Comparison of ENCODE assay signal across 8 cellular contexts in the genomic region with DNA sequence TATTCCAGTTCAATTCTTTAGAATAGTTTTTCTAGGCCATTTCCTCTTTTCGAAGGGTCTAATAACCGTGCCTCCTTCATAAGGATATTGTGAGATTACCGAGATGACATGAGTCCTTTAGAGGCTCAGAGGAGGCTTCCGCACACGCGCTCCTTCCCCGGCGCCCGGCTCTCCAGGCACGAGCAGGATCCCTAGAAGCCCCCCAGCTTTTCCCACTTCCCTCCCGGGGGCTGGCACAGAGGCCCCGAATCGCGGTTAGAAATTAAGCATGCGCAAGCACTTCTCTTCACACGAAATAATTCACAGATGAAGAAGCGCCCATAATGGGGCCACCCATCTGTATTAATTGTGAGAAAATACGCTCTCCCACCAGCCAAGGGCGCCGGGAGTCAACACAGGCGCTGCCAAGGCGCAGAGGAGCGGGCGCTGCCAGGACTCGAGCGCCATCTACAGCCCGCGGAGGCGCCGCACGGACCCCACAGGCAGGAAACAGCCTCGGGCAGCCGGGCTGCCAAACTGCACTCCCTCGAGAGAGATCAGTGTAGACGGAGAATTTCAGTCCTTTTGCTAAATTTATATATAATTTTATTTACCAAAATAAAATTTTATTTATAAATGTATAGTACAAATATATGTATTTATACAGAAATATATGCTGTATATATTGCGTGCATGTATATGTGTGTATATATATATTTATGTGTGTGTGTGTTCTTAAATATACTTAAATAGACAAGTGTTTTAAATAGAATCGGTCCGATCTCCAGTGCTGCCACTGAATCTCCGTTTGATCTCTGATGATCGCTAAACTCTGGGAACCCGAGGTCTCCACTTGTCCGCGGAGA.
DNase-seq lines count a peak whose midpoint lies in the region; ATAC-seq and TF ChIP-seq lines count a peak whose summit lies in the region.

No MANE protein-coding gene starts in this region.

- peak; percentile 92 for TF ChIP-seq CTCF in AG04450 (IDR thresholded peaks at IDR 0.05; ENCODE audit: low read depth, low read length)
- TF ChIP-seq CTCF in colonic mucosa (IDR thresholded peaks at IDR 0.05) = peak; percentile 95
- TF ChIP-seq CTCF in left lung (IDR thresholded peaks at IDR 0.05) = peak; percentile 84 to 97

- H3K36me3 ChIP-seq in colonic mucosa (no peaks in the 10 kb centered on the region), left lung (no peaks in the 10 kb centered on the region)

- CTCF ChIA-PET in AG04450 (lab: Charles Lee) = interaction anchor here (0.6 to 1.9 kb wide), 3 partner anchors 22 to 766 kb away, joined by 3 to 12 read pairs (median 4); no protein-coding TSS in a partner anchor

- POLR2A ChIA-PET in AG04450 (lab: Yijun Ruan, JAX) = no interaction called here

- no peak overlapping the region for H3K9ac ChIP-seq in colonic mucosa (ENCODE audit: low read depth in 2 of 2, low read length in 2 of 2)

- DNase-seq in AG04450 (ENCODE audit: low read depth, low spot score) = peak; percentile 6
- peak; percentile 66 for DNase-seq in NCI-H1092 treated with DMSO at 0.1 percent for 48 hours (lab: John Stamatoyannopoulos, UW)
- peak; percentile 30 to 38 for DNase-seq in activated CD4-positive, alpha-beta T cell treated with anti-CD3 and anti-CD28 coated beads for 4 hours
- peak; percentile 64 for DNase-seq in colonic mucosa
- DNase-seq in left lung = peak; percentile 78 to 95
- DNase-seq in stimulated activated CD4-positive, alpha-beta T cell treated with anti-CD3 and anti-CD28 coated beads, TNF-alpha, amount 100 ng/mL, for 4 hours (ENCODE audit: low read depth in 3 of 3) = peak in 2 of 3 experiments; percentile 27 to 35
- no peak for DNase-seq in cerebellar nuclear complex (lab: John Stamatoyannopoulos, UW)

- ATAC-seq in GM19035 (IDR thresholded peaks at IDR 0.05; ENCODE audit: unreplicated experiment) = peak; percentile 56
- ATAC-seq in left lung = peak; percentile 100

- H3K27ac ChIP-seq in AG04450 (ENCODE audit: low read depth, low read length) = no peak overlapping the region
- H3K27ac ChIP-seq in colonic mucosa = no peak overlapping the region
- H3K27ac ChIP-seq in left lung = no peak overlapping the region

- H3K4me3 ChIP-seq in AG04450 (ENCODE audit: low read depth, low read length) = no peak overlapping the region
- H3K4me3 ChIP-seq in colonic mucosa = no peak overlapping the region
- no peak overlapping the region for H3K4me3 ChIP-seq in left lung

- H3K9me3 ChIP-seq in AG04450 (ENCODE audit: control insufficient read depth, insufficient read depth, low read length) = peaks cover 5% of the 10 kb centered on the region; the same call in 1 of the 2 replicates
- no peaks in the 10 kb centered on the region for H3K9me3 ChIP-seq in colonic mucosa
- no peaks in the 10 kb centered on the region for H3K9me3 ChIP-seq in left lung

- intact Hi-C loops in colonic mucosa (cut with DNase I) (loop anchor here (5.0 kb wide), 2 partner anchors 249 to 764 kb away; no protein-coding TSS in a partner anchor), left lung (cut with DNase I) (no loop called here)

- H3K27me3 ChIP-seq in AG04450 (ENCODE audit: control insufficient read depth, insufficient read depth, low read length) (no peaks in the 10 kb centered on the region), colonic mucosa (no peaks in the 10 kb centered on the region), left lung (peaks cover 0 to 15% of the 10 kb centered on the region in 2 donors)

- H3K4me1 ChIP-seq in colonic mucosa = no peaks in the 10 kb centered on the region
- H3K4me1 ChIP-seq in left lung = peaks cover 0 to 8% of the 10 kb centered on the region in 2 donors

Comparison
In these comparisons a context has a peak if more than half of its experiments do, and no peak if none do; other contexts are left out.
1. DNase-seq: peak in AG04450 (single experiment), NCI-H1092 treated with DMSO at 0.1 percent for 48 hours (single experiment), activated CD4-positive, alpha-beta T cell treated with anti-CD3 and anti-CD28 coated beads for 4 hours (2 of 2), colonic mucosa (single experiment), left lung (2 of 2) and stimulated activated CD4-positive, alpha-beta T cell treated with anti-CD3 and anti-CD28 coated beads, TNF-alpha, amount 100 ng/mL, for 4 hours (2 of 3); none in cerebellar nuclear complex (0 of 2).
2. Peak in every context shown above with its lines, with median percentiles within 50 percentile points of each other: CTCF ChIP-seq.